ENCODE assay signal across 20 cellular contexts in genomic region chr1:190663962-190664361, GRCh38.
"Had no signal": no experiment of that assay in that cellular context is flagged by ENCODE, and none has a peak within 500 bp of the region (broad histone marks: within the 10 kb centered on the region; RNA-seq: fewer than 3 reads in every experiment).

No MANE protein-coding gene starts in this region.

- H3K9me3 ChIP-seq: left ventricle myocardium inferior, testis had no signal

- H3K4me3 ChIP-seq: left ventricle myocardium inferior, spleen, testis had no signal

- H3K36me3 ChIP-seq: left ventricle myocardium inferior, spleen had no signal

- H3K27me3 ChIP-seq: spleen, testis had no signal

- H3K9me3 Mint-ChIP-seq: activated naive CD4-positive, alpha-beta T cell treated with anti-CD3 and anti-CD28 coated beads for 36 hours; brain; nephron progenitor cell; type B pancreatic cell had no signal

- H3K27ac ChIP-seq: left ventricle myocardium inferior, spleen, testis had no signal

- H3K36me3 Mint-ChIP-seq: brain; stimulated activated memory B cell treated with anti-CD40 and anti-IgM and Interleukin-4, amounts not matched to agents 10 μg/mL and 1 μg/mL and 100 μg/mL, for 72 hours; type B pancreatic cell had no signal

- DNase-seq: activated CD4-positive, alpha-beta T cell treated with anti-CD3 and anti-CD28 coated beads, Interleukin-2, amount 10 ng/mL, durations not matched to agents 7 days and 5 days; activated CD8-positive, alpha-beta memory T cell treated with anti-CD3 and anti-CD28 coated beads, Interleukin-2, amount 50 U/mL, for 4 hours; activated naive CD4-positive, alpha-beta T cell treated with anti-CD3 and anti-CD28 coated beads for 36 hours; activated T-cell treated with anti-CD3 and anti-CD28 coated beads, Interleukin-2, amount 50 U/mL, for 4 hours; caudate nucleus; effector memory CD8-positive, alpha-beta T cell; hypothalamus; left ventricle myocardium inferior; mammary epithelial cell; midbrain; nephron progenitor cell; nucleus accumbens; posterior cingulate gyrus; spleen; stimulated activated CD4-positive, alpha-beta T cell treated with anti-CD3 and anti-CD28 coated beads, Interleukin-4, amount 100 ng/mL, for 4 hours; testis had no signal

- H3K4me1 ChIP-seq: left ventricle myocardium inferior, spleen, testis had no signal

- H3K4me1 Mint-ChIP-seq: activated CD4-positive, alpha-beta T cell treated with anti-CD3 and anti-CD28 coated beads, Interleukin-2, amount 10 ng/mL, durations not matched to agents 7 days and 5 days; brain; nephron progenitor cell; stimulated activated memory B cell treated with anti-CD40 and anti-IgM and Interleukin-4, amounts not matched to agents 10 μg/mL and 1 μg/mL and 100 μg/mL, for 72 hours had no signal

- H3K27ac Mint-ChIP-seq: activated CD4-positive, alpha-beta T cell treated with anti-CD3 and anti-CD28 coated beads, Interleukin-2, amount 10 ng/mL, durations not matched to agents 7 days and 5 days; activated naive CD4-positive, alpha-beta T cell treated with anti-CD3 and anti-CD28 coated beads for 36 hours; brain; effector memory CD8-positive, alpha-beta T cell; nephron progenitor cell; stimulated activated memory B cell treated with anti-CD40 and anti-IgM and Interleukin-4, amounts not matched to agents 10 μg/mL and 1 μg/mL and 100 μg/mL, for 72 hours; type B pancreatic cell had no signal

- H3K27me3 Mint-ChIP-seq: activated CD4-positive, alpha-beta T cell treated with anti-CD3 and anti-CD28 coated beads, Interleukin-2, amount 10 ng/mL, durations not matched to agents 7 days and 5 days; brain; effector memory CD8-positive, alpha-beta T cell; stimulated activated memory B cell treated with anti-CD40 and anti-IgM and Interleukin-4, amounts not matched to agents 10 μg/mL and 1 μg/mL and 100 μg/mL, for 72 hours; type B pancreatic cell had no signal

- ATAC-seq: activated CD4-positive, CD25-positive, alpha-beta regulatory T cell treated with anti-CD3 and anti-CD28 coated beads, Interleukin-2, amount 50 U/mL, for 24 hours; activated T-cell treated with anti-CD3 and anti-CD28 coated beads, Interleukin-2, amount 50 U/mL, for 4 hours; effector memory CD8-positive, alpha-beta T cell; stimulated activated memory B cell treated with anti-CD40 and anti-IgM and Interleukin-4, amounts not matched to agents 10 μg/mL and 1 μg/mL and 100 μg/mL, for 72 hours had no signal

- H3K4me3 Mint-ChIP-seq: activated CD4-positive, alpha-beta T cell treated with anti-CD3 and anti-CD28 coated beads, Interleukin-2, amount 10 ng/mL, durations not matched to agents 7 days and 5 days; activated naive CD4-positive, alpha-beta T cell treated with anti-CD3 and anti-CD28 coated beads for 36 hours; activated T-cell treated with anti-CD3 and anti-CD28 coated beads, Interleukin-2, amount 50 U/mL, for 4 hours; brain; effector memory CD8-positive, alpha-beta T cell; nephron progenitor cell; stimulated activated memory B cell treated with anti-CD40 and anti-IgM and Interleukin-4, amounts not matched to agents 10 μg/mL and 1 μg/mL and 100 μg/mL, for 72 hours; type B pancreatic cell had no signal
